ENCODE assay signal across 8 cellular contexts in genomic region chr1:206612129-206612876, GRCh38. TPM values are rescaled to one million over a fixed set of nuclear protein-coding genes. Genes with fewer than 3 reads are reported as not detected.
DNase-seq lines count a peak whose midpoint lies in the region; ATAC-seq and TF ChIP-seq lines count a peak whose summit lies in the region.

TSS of gene EIF2D (minus strand) at chr1:206612465. CDS start at chr1:206612342, 123 bp downstream.

- H3F3A ChIP-seq in DOHH2 (ENCODE audit: control insufficient read depth, insufficient read depth) (peaks cover 8% of the 10 kb centered on the region), GM23248 (ENCODE audit: insufficient read depth) (no peaks in the 10 kb centered on the region; the same call in 1 of the 2 replicates)

- H3K4me2 ChIP-seq in DOHH2 (ENCODE audit: low read length) (peak within 1 kb of the TSS; percentile 89), GM23248 (ENCODE audit: unreplicated experiment) (peak within 1 kb of the TSS; percentile 99)

- 11 to 13% methylated on average over 35 to 40 of the region's 48 CpGs for WGBS in GM23248 (ENCODE audit: low coverage in 1 of 2, low lambda C conversion rate in 2 of 2, missing lambda C conversion rate in 2 of 2), 2 experiments
- 2 to 9% methylated on average over 4 to 26 of the region's 48 CpGs for WGBS in esophagus squamous epithelium, 2 donors

- peak within 1 kb of the TSS; percentile 84 to 95 (median 93) for H3K4me3 Mint-ChIP-seq in naive B cell
- peak within 1 kb of the TSS; percentile 93 for H3K4me3 Mint-ChIP-seq in stimulated activated effector memory CD8-positive, alpha-beta T cell treated with anti-CD3 and anti-CD28 coated beads, Interleukin-12 subunit alpha, Interleukin-12 subunit beta, amount 100 ng/mL, for 72 hours

- H3K4me3 ChIP-seq in DOHH2 (ENCODE audit: low read length): peak within 1 kb of the TSS; percentile 94
- peak within 1 kb of the TSS; percentile 97 for H3K4me3 ChIP-seq in GM23248
- peak within 1 kb of the TSS; percentile 52 to 77 (median 70) for H3K4me3 ChIP-seq in esophagus squamous epithelium

- peak in 3 of 4 donors; percentile 49 to 72 (median 71) for TF ChIP-seq POLR2A in esophagus squamous epithelium (IDR thresholded peaks at IDR 0.05)

- in situ Hi-C loops in GM23248 (cut with MboI): no loop called here

- no peaks in the 10 kb centered on the region for H3K9me3 Mint-ChIP-seq in naive B cell
- H3K9me3 Mint-ChIP-seq in stimulated activated effector memory CD8-positive, alpha-beta T cell treated with anti-CD3 and anti-CD28 coated beads, Interleukin-12 subunit alpha, Interleukin-12 subunit beta, amount 100 ng/mL, for 72 hours: no peaks in the 10 kb centered on the region

- peak within 1 kb of the TSS; percentile 93 for H2AFZ ChIP-seq in GM23248

- peaks cover 24% of the 10 kb centered on the region for H3K36me3 ChIP-seq in DOHH2 (ENCODE audit: control insufficient read depth, low read length)
- H3K36me3 ChIP-seq in GM23248 (ENCODE audit: low read depth): 0 out of 2 replicates have a peak, but pooled peaks cover 4% of the 10 kb centered on the region
- peaks cover 0 to 38% (median 0%) of the 10 kb centered on the region in 3 donors for H3K36me3 ChIP-seq in esophagus squamous epithelium

- H3K27ac Mint-ChIP-seq in naive B cell: peak within 1 kb of the TSS; percentile 92 to 98 (median 96)
- peak within 1 kb of the TSS; percentile 98 for H3K27ac Mint-ChIP-seq in stimulated activated effector memory CD8-positive, alpha-beta T cell treated with anti-CD3 and anti-CD28 coated beads, Interleukin-12 subunit alpha, Interleukin-12 subunit beta, amount 100 ng/mL, for 72 hours

- peak within 1 kb of the TSS; percentile 99 for H3K9ac ChIP-seq in GM23248

- H3K27ac ChIP-seq in DOHH2 (ENCODE audit: low read depth, low read length) (peak within 1 kb of the TSS; percentile 25; the same call in 1 of the 2 replicates), GM23248 (peak within 1 kb of the TSS; percentile 89), esophagus squamous epithelium (peak within 1 kb of the TSS; percentile 83 to 92 (median 89))

- peak; percentile 92 to 96 for ATAC-seq in naive B cell (ENCODE audit: low read depth in 2 of 2)
- peak; percentile 97 for ATAC-seq in stimulated activated effector memory CD8-positive, alpha-beta T cell treated with anti-CD3 and anti-CD28 coated beads, Interleukin-12 subunit alpha, Interleukin-12 subunit beta, amount 100 ng/mL, for 72 hours

- H3K4me1 ChIP-seq in DOHH2 (ENCODE audit: control insufficient read depth, low read length): peaks cover 9% of the 10 kb centered on the region
- peaks cover 7% of the 10 kb centered on the region; the same call in 1 of the 2 replicates for H3K4me1 ChIP-seq in GM23248 (ENCODE audit: insufficient read depth)
- peaks cover 3 to 22% (median 7%) of the 10 kb centered on the region in 3 donors for H3K4me1 ChIP-seq in esophagus squamous epithelium

- intact Hi-C loops in esophagus squamous epithelium (cut with DNase I): no loop called here

- peaks cover 10 to 11% of the 10 kb centered on the region in 2 donors for H3K36me3 Mint-ChIP-seq in naive B cell
- peaks cover 49% of the 10 kb centered on the region for H3K36me3 Mint-ChIP-seq in stimulated activated effector memory CD8-positive, alpha-beta T cell treated with anti-CD3 and anti-CD28 coated beads, Interleukin-12 subunit alpha, Interleukin-12 subunit beta, amount 100 ng/mL, for 72 hours

- no peaks in the 10 kb centered on the region for H3K27me3 Mint-ChIP-seq in naive B cell

- peak; percentile 81 for TF ChIP-seq CTCF in DOHH2 (IDR thresholded peaks at IDR 0.05; ENCODE audit: low read depth, low read length, poor library complexity, severe bottlenecking)
- peak; percentile 96 for TF ChIP-seq CTCF in LNCAP (IDR thresholded peaks at IDR 0.05)
- TF ChIP-seq CTCF in esophagus squamous epithelium (IDR thresholded peaks at IDR 0.05): peak; percentile 97 to 100 (median 98)

- H3K79me2 ChIP-seq in DOHH2 (ENCODE audit: control insufficient read depth, low read length) (peaks cover 16% of the 10 kb centered on the region), GM23248 (ENCODE audit: insufficient read depth) (peaks cover 17% of the 10 kb centered on the region)

- no peaks in the 10 kb centered on the region for H4K20me1 ChIP-seq in DOHH2 (ENCODE audit: control insufficient read depth, insufficient read depth, low read depth, low read length)
- no peaks in the 10 kb centered on the region for H4K20me1 ChIP-seq in GM23248 (ENCODE audit: insufficient read depth)

- peak; percentile 96 for DNase-seq in GM23248
- DNase-seq in RPMI7951 (ENCODE audit: low read depth): peak; percentile 89
- peak; percentile 91 for DNase-seq in activated T-helper 1 cell treated with Interleukin-2 at 50 U/mL for 16 hours (ENCODE audit: low read depth)
- peak; percentile 38 for DNase-seq in esophagus squamous epithelium (lab: John Stamatoyannopoulos, UW)
- peak; percentile 93 for DNase-seq in naive B cell
- DNase-seq in stimulated activated effector memory CD8-positive, alpha-beta T cell treated with anti-CD3 and anti-CD28 coated beads, Interleukin-12 subunit alpha, Interleukin-12 subunit beta, amount 100 ng/mL, for 72 hours (ENCODE audit: low spot score in 2 of 2): peak; percentile 97 to 98

- H3K4me1 Mint-ChIP-seq in naive B cell: peaks cover 13 to 16% (median 14%) of the 10 kb centered on the region in 3 donors
- H3K4me1 Mint-ChIP-seq in stimulated activated effector memory CD8-positive, alpha-beta T cell treated with anti-CD3 and anti-CD28 coated beads, Interleukin-12 subunit alpha, Interleukin-12 subunit beta, amount 100 ng/mL, for 72 hours: peaks cover 37% of the 10 kb centered on the region

- H3K9me3 ChIP-seq in DOHH2 (ENCODE audit: control insufficient read depth, insufficient read depth, low read length) (no peaks in the 10 kb centered on the region), GM23248 (ENCODE audit: low read depth) (no peaks in the 10 kb centered on the region), esophagus squamous epithelium (no peaks in the 10 kb centered on the region)

- peaks cover 9% of the 10 kb centered on the region for H3K27me3 ChIP-seq in DOHH2 (ENCODE audit: control insufficient read depth, low read length)
- no peaks in the 10 kb centered on the region for H3K27me3 ChIP-seq in GM23248 (replicated peaks; ENCODE audit: insufficient read depth)
- no peaks in the 10 kb centered on the region for H3K27me3 ChIP-seq in esophagus squamous epithelium

- H3K9me2 ChIP-seq in DOHH2 (replicated peaks; ENCODE audit: control insufficient read depth, low read length) (no peaks in the 10 kb centered on the region), GM23248 (ENCODE audit: insufficient read depth) (no peaks in the 10 kb centered on the region)

RNA-seq across cellular contexts. Expression of gene EIF2D, which starts in this region (rescaled TPM):
- total RNA-seq in GM23248 (2014; rRNA removed; shearing (Covaris generic)): 46.7 and 53.4 TPM in 2 replicates
- polyA plus RNA-seq in GM23248 (2016; fragmentation: Nextera tagmentation; extraction: Ambion mirVana) (31.2 and 31.4 TPM in 2 replicates), naive B cell (ENCODE audit: low read depth in 6 of 6) (10 to 100 TPM; 25.2 to 46.2 (median 31.8) TPM)
- total RNA-seq in RPMI7951 (2014; rRNA removed; shearing (Covaris generic)): 30.5 and 38.1 TPM in 2 replicates
- total RNA-seq in esophagus squamous epithelium: 10 to 100 TPM; 26.8 to 54.4 (median 42.2) TPM

Comparison
In these comparisons a context has a peak if more than half of its experiments do, and no peak if none do; other contexts are left out.
1. Peak in every context shown above with its lines: DNase-seq, ATAC-seq, H3K4me3 ChIP-seq and H3K27ac ChIP-seq.
2. H3K27ac ChIP-seq: peak in every context shown above with its lines; median percentile 89 in GM23248; 89 in esophagus squamous epithelium; 25 in DOHH2.
3. DNase-seq: peak in every context shown above with its lines; median percentile 98 in stimulated activated effector memory CD8-positive, alpha-beta T cell treated with anti-CD3 and anti-CD28 coated beads, Interleukin-12 subunit alpha, Interleukin-12 subunit beta, amount 100 ng/mL, for 72 hours; 96 in GM23248; 93 in naive B cell; 91 in activated T-helper 1 cell treated with Interleukin-2 at 50 U/mL for 16 hours; 89 in RPMI7951; 38 in esophagus squamous epithelium.